Comparison of ENCODE assay signal across 9 cellular contexts in the genomic region with DNA sequence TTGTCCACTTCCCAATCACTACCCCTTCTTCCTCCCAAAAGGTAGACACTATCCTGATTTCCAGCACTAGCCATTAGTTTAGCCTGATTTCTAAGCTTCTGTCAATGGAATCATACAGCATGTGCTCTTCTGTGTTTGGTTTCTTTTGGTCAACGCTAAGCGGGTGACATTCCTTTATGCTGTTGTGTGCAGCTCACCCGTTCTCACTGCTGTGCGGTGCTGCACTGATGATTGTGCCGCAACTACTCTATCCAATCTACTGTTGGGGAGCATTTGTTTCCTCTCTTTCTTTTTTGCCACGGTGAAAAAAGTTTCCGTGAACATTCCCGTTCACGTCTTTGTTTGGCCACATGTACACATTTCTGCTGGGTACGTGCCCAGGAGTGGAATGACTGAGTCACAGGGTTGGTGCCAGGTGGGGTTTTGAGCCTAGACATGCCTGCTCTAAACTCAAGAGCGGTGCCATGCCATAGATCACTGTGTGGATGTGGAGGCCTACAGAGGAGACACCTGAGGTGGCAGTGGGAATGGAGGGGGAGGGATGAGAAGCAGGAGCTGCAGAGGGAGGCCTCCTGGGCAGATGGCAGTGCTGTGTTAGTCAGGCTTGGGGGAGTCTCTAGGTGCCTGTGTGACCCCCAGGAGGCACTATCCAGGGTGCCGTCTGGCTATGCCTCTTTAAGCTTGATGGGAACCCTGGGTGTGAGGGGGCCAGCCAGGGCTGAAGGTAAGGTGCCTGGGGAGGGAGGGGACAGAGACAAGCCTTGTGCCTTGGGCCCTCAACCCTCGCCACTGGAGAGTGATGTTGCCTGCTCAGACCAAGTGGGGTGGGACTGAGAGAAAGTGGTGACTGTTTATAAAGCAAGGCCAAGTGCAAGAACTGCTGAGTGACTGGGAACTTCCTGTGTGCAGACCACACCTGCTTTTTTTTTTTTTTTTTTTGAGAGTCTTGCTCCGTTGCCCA. TPM values are rescaled to one million over a fixed set of nuclear protein-coding genes. Genes with fewer than 3 reads are reported as not detected.
A peak's percentile ranks its signal among the peaks of the same experiment; 100 is the strongest.
DNase-seq lines count a peak whose midpoint lies in the region; ATAC-seq, FAIRE-seq and TF ChIP-seq lines count a peak whose summit lies in the region.
"Had no signal": no experiment of that assay in that cellular context is flagged by ENCODE, and none has a peak within 500 bp of the region (broad histone marks: within the 10 kb centered on the region; RNA-seq: fewer than 3 reads in every experiment).

No MANE protein-coding gene starts in this region.

- 74 to 80% methylated on average over 14 of the region's 14 CpGs for WGBS in tibial nerve, 2 donors

- H3K27me3 ChIP-seq in left ventricle myocardium inferior (ENCODE audit: low read depth) (no peaks in the 10 kb centered on the region), bronchial epithelial cell (ENCODE audit: control insufficient read depth, insufficient read depth, low read length) (no peaks in the 10 kb centered on the region), tibial nerve (no peaks in the 10 kb centered on the region)

- no peak for TF ChIP-seq EP300 in tibial nerve (IDR thresholded peaks at IDR 0.05)

- FAIRE-seq in bronchial epithelial cell (lab: Jason Lieb, UNC), result no peak

- intact Hi-C loops in left ventricle myocardium inferior (cut with micrococcal nuclease) (loop anchor here (10.0 kb wide), 1 partner anchor 72 kb away; no protein-coding TSS in a partner anchor), left cardiac atrium (cut with DNase I) (no loop called here)

- peak overlapping the region; percentile 66 for H3K27ac ChIP-seq in left ventricle myocardium inferior (replicated peaks)
- peak overlapping the region; percentile 52 to 79 (median 72) for H3K27ac ChIP-seq in tibial nerve

- H3K4me1 ChIP-seq in left ventricle myocardium inferior, result peaks cover 37% of the 10 kb centered on the region
- peaks cover 3 to 63% (median 24%) of the 10 kb centered on the region in 4 donors for H3K4me1 ChIP-seq in tibial nerve

- no peak for TF ChIP-seq POLR2A in tibial nerve (IDR thresholded peaks at IDR 0.05)

- ATAC-seq in left cardiac atrium (no peak), HG03520 (IDR thresholded peaks at IDR 0.05; ENCODE audit: unreplicated experiment) (peak; percentile 53)

- H3K4me3 ChIP-seq in left ventricle myocardium inferior, result no peak overlapping the region
- H3K4me3 ChIP-seq in bronchial epithelial cell (ENCODE audit: low read depth, low read length), result no peak overlapping the region
- H3K4me3 ChIP-seq in tibial nerve, result no peak overlapping the region

- DNase-seq in left ventricle myocardium inferior (no peak), left cardiac atrium (no peak), bronchial epithelial cell (ENCODE audit: low read depth) (peak; percentile 76), tibial nerve (ENCODE audit: low spot score in 2 of 2) (no peak), DMS53 (lab: John Stamatoyannopoulos, UW) (no peak), SHP77 treated with DMSO at 0.1 percent for 48 hours (lab: John Stamatoyannopoulos, UW) (no peak), NCI-H2029 (lab: John Stamatoyannopoulos, UW) (no peak)
- DNase-seq: CD4-positive, alpha-beta memory T cell had no signal

- TF ChIP-seq CTCF in left ventricle myocardium inferior (IDR thresholded peaks at IDR 0.05; ENCODE audit: borderline replicate concordance), result no peak
- TF ChIP-seq CTCF in bronchial epithelial cell (IDR thresholded peaks at IDR 0.05; ENCODE audit: insufficient read depth, low read length, severe bottlenecking), result peak; percentile 2
- no peak for TF ChIP-seq CTCF in tibial nerve (IDR thresholded peaks at IDR 0.05)

- H3K9me3 ChIP-seq in left ventricle myocardium inferior (replicated peaks) (no peaks in the 10 kb centered on the region), tibial nerve (no peaks in the 10 kb centered on the region)

- H3K36me3 ChIP-seq in left ventricle myocardium inferior, result no peaks in the 10 kb centered on the region
- no peaks in the 10 kb centered on the region for H3K36me3 ChIP-seq in bronchial epithelial cell (ENCODE audit: control insufficient read depth, insufficient read depth, low read length)
- no peaks in the 10 kb centered on the region for H3K36me3 ChIP-seq in tibial nerve

RNA-seq across cellular contexts. Expression of a gene that starts 11.4 kb away (rescaled TPM):
- 15.2 TPM for total RNA-seq in left ventricle myocardium inferior
- total RNA-seq in left cardiac atrium, result 1 to 10 TPM; 2.0 to 4.8 TPM
- total RNA-seq in bronchial epithelial cell, result under 0.01 and 0.13 TPM in 2 replicates
- total RNA-seq in tibial nerve, result 10 to 100 TPM; 21.3 to 34.9 (median 30.5) TPM
